In genomic region chr6:144349690-144350132, GRCh38 we compare ENCODE assay signal across 1 cellular context.
TF ChIP-seq lines count a peak whose summit lies in the region.

No MANE protein-coding gene starts in this region.

TF ChIP-seq in K562, 482 proteins besides CTCF, POLR2A, EP300 and RAD21 (continued from another document and continues in another):
- no peak for TF ChIP-seq ELK1 (CRISPR knock-in tag; IDR thresholded peaks at IDR 0.05)
- no peak for TF ChIP-seq ZNF143 (CRISPR knock-in tag; IDR thresholded peaks at IDR 0.05)
- TF ChIP-seq PYGO2 (tag; IDR thresholded peaks at IDR 0.05), result no peak
- no peak for TF ChIP-seq NR2C1 (IDR thresholded peaks at IDR 0.05)
- peak; percentile 54; the same call in 1 of the 2 replicates for TF ChIP-seq NR2C1 (tag; IDR thresholded peaks at IDR 0.05)
- no peak for TF ChIP-seq ZNF165 (CRISPR knock-in tag; IDR thresholded peaks at IDR 0.05; ENCODE audit: borderline replicate concordance)
- TF ChIP-seq ID3 (CRISPR knock-in tag; IDR thresholded peaks at IDR 0.05), result no peak
- TF ChIP-seq ID3 (tag; IDR thresholded peaks at IDR 0.05), result no peak
- TF ChIP-seq NR4A1 (CRISPR knock-in tag; IDR thresholded peaks at IDR 0.05), result no peak
- peak; percentile 21; the same call in 1 of the 2 replicates for TF ChIP-seq NR4A1 (tag; IDR thresholded peaks at IDR 0.05)
- peak; percentile 19; the same call in 1 of the 2 replicates for TF ChIP-seq TCF3 (CRISPR knock-in tag; IDR thresholded peaks at IDR 0.05)
- TF ChIP-seq CHCHD3 (CRISPR knock-in tag; IDR thresholded peaks at IDR 0.05), result no peak
- no peak for TF ChIP-seq E2F5 (CRISPR knock-in tag; IDR thresholded peaks at IDR 0.05)
- no peak for TF ChIP-seq XRCC5 (IDR thresholded peaks at IDR 0.05; ENCODE audit: low read depth, low read length)
- no peak for TF ChIP-seq RBFOX2 (IDR thresholded peaks at IDR 0.05; ENCODE audit: low read depth, low read length)
- TF ChIP-seq CLOCK (CRISPR knock-in tag; IDR thresholded peaks at IDR 0.05; ENCODE audit: borderline replicate concordance), result no peak
- no peak for TF ChIP-seq ZNF146 (CRISPR knock-in tag; IDR thresholded peaks at IDR 0.05; ENCODE audit: unreplicated experiment)
- TF ChIP-seq ARID4B (CRISPR knock-in tag; IDR thresholded peaks at IDR 0.05), result no peak
- TF ChIP-seq FOSL1 (tag; conservative IDR thresholded peaks at IDR 0.05), result peak; percentile 59
- TF ChIP-seq MYC (IDR thresholded peaks at IDR 0.05; ENCODE audit: low read depth, low read length), result no peak
- no peak for TF ChIP-seq MYC (CRISPR knock-in tag; IDR thresholded peaks at IDR 0.05; ENCODE audit: borderline replicate concordance, low read depth)
- TF ChIP-seq NONO (IDR thresholded peaks at IDR 0.05; ENCODE audit: low read depth in 2 of 2, low read length in 1 of 2), result no peak
- no peak for TF ChIP-seq CUX1 (CRISPR knock-in tag; IDR thresholded peaks at IDR 0.05)
- no peak for TF ChIP-seq RB1 (IDR thresholded peaks at IDR 0.05; ENCODE audit: low read depth)
- TF ChIP-seq SNIP1 (IDR thresholded peaks at IDR 0.05; ENCODE audit: low read depth), result no peak
- no peak for TF ChIP-seq RUNX1 (IDR thresholded peaks at IDR 0.05; ENCODE audit: low read depth)
- no peak for TF ChIP-seq ZNF830 (CRISPR knock-in tag; IDR thresholded peaks at IDR 0.05)
- TF ChIP-seq ZSCAN29 (IDR thresholded peaks at IDR 0.05), result no peak
- TF ChIP-seq ZNF449 (CRISPR knock-in tag; IDR thresholded peaks at IDR 0.05), result no peak
- no peak for TF ChIP-seq PPARD (CRISPR knock-in tag; IDR thresholded peaks at IDR 0.05)
- TF ChIP-seq FOXM1 (IDR thresholded peaks at IDR 0.05; ENCODE audit: low read depth), result 0 out of 2 replicates have a peak, but pooled peaks have one; percentile 29
- no peak for TF ChIP-seq FOXM1 (CRISPR knock-in tag; IDR thresholded peaks at IDR 0.05; ENCODE audit: low read depth)
- TF ChIP-seq MECOM (CRISPR knock-in tag; IDR thresholded peaks at IDR 0.05), result no peak
- TF ChIP-seq MTF1 (CRISPR knock-in tag; IDR thresholded peaks at IDR 0.05; ENCODE audit: borderline replicate concordance), result no peak
- no peak for TF ChIP-seq NR2C2 (CRISPR knock-in tag; IDR thresholded peaks at IDR 0.05)
- TF ChIP-seq NR2C2 (tag; IDR thresholded peaks at IDR 0.05), result peak; percentile 48; the same call in 1 of the 2 replicates
- no peak for TF ChIP-seq CCNT2 (IDR thresholded peaks at IDR 0.05; ENCODE audit: borderline replicate concordance, extremely low read depth, insufficient read length, low read depth, low read length)
- TF ChIP-seq ZNF511 (CRISPR knock-in tag; IDR thresholded peaks at IDR 0.05), result no peak
- peak; percentile 50; the same call in 1 of the 2 replicates for TF ChIP-seq ATF3 (IDR thresholded peaks at IDR 0.05)
- TF ChIP-seq ATF3 (CRISPR knock-in tag; conservative IDR thresholded peaks at IDR 0.05), result no peak
- no peak for TF ChIP-seq NBN (IDR thresholded peaks at IDR 0.05; ENCODE audit: low read depth)
- TF ChIP-seq ARID3A (IDR thresholded peaks at IDR 0.05; ENCODE audit: borderline replicate concordance, low read depth, low read length), result no peak
- no peak for TF ChIP-seq ETV6 (IDR thresholded peaks at IDR 0.05; ENCODE audit: borderline replicate concordance in 1 of 2, low read depth in 2 of 2, low read length in 1 of 2)
- no peak for TF ChIP-seq ETV6 (CRISPR knock-in tag; IDR thresholded peaks at IDR 0.05; ENCODE audit: borderline replicate concordance)
- TF ChIP-seq ARNT (IDR thresholded peaks at IDR 0.05), result no peak
- TF ChIP-seq SRSF3 (IDR thresholded peaks at IDR 0.05; ENCODE audit: insufficient read depth, low read length), result no peak
